ENCODE assay signal across 29 cellular contexts in genomic region chr14:23564876-23565275, GRCh38. TPM values are rescaled to one million over a fixed set of nuclear protein-coding genes. Genes with fewer than 3 reads are reported as not detected.
DNase-seq lines count a peak whose midpoint lies in the region; ATAC-seq and TF ChIP-seq lines count a peak whose summit lies in the region.
"Had no signal": no experiment of that assay in that cellular context is flagged by ENCODE, and none has a peak within 500 bp of the region (broad histone marks: within the 10 kb centered on the region; RNA-seq: fewer than 3 reads in every experiment).

No MANE protein-coding gene starts in this region.

- intact Hi-C loops in natural killer cell (cut with micrococcal nuclease): loop anchor here (5.0 kb wide), 1 partner anchor 238 kb away; no protein-coding TSS in a partner anchor
- intact Hi-C loops in lower lobe of right lung (cut with DNase I): loop anchor here (10.0 kb wide), 1 partner anchor 90 kb away; no protein-coding TSS in a partner anchor
- intact Hi-C loops in OCI-LY7 (cut with micrococcal nuclease; ENCODE audit: unreplicated experiment): loop anchor here (10.0 kb wide), 1 partner anchor 800 kb away; the partner anchor contains the start of gene NFATC4

- H3K27me3 Mint-ChIP-seq in natural killer cell (ENCODE audit: low read depth in 2 of 2): peaks cover 0 to 3% of the 10 kb centered on the region in 2 donors
- H3K27me3 Mint-ChIP-seq in natural killer cell treated with Interleukin-12 subunit alpha and Interleukin-12 subunit beta and Interleukin-15 and Interleukin-18, amount 100 ng/mL, for 72 hours: no peaks in the 10 kb centered on the region
- H3K27me3 Mint-ChIP-seq in activated naive CD8-positive, alpha-beta T cell treated with anti-CD3 and anti-CD28 coated beads for 36 hours: no peaks in the 10 kb centered on the region
- peaks cover 3% of the 10 kb centered on the region for H3K27me3 Mint-ChIP-seq in nephron (ENCODE audit: low read depth)
- H3K27me3 Mint-ChIP-seq: T-cell had no signal

- H3K27ac Mint-ChIP-seq in natural killer cell (peak overlapping the region; percentile 31 to 34), nephron (no peak overlapping the region)
- no peak overlapping the region for H3K27ac Mint-ChIP-seq in natural killer cell treated with Interleukin-12 subunit alpha and Interleukin-12 subunit beta and Interleukin-15 and Interleukin-18, amount 100 ng/mL, for 72 hours
- peak overlapping the region; percentile 49 for H3K27ac Mint-ChIP-seq in activated naive CD8-positive, alpha-beta T cell treated with anti-CD3 and anti-CD28 coated beads for 36 hours

- H3K4me3 Mint-ChIP-seq in natural killer cell: peak overlapping the region; percentile 35
- no peak overlapping the region for H3K4me3 Mint-ChIP-seq in natural killer cell treated with Interleukin-12 subunit alpha and Interleukin-12 subunit beta and Interleukin-15 and Interleukin-18, amount 100 ng/mL, for 72 hours
- no peak overlapping the region for H3K4me3 Mint-ChIP-seq in activated naive CD8-positive, alpha-beta T cell treated with anti-CD3 and anti-CD28 coated beads for 36 hours
- peak overlapping the region; percentile 33 to 63 (median 52) for H3K4me3 Mint-ChIP-seq in nephron

- H2AFZ ChIP-seq in OCI-LY7 (ENCODE audit: low read length): no peak overlapping the region
- H2AFZ ChIP-seq: hepatocyte had no signal

- H3K4me3 ChIP-seq in lower lobe of right lung: no peak overlapping the region
- no peak overlapping the region for H3K4me3 ChIP-seq in OCI-LY7 (ENCODE audit: low read depth, low read length, poor library complexity, severe bottlenecking)
- H3K4me3 ChIP-seq: dorsolateral prefrontal cortex, gastrocnemius medialis, hepatocyte, ovary, right atrium auricular region, thoracic aorta, vagina had no signal

- H3K9me3 Mint-ChIP-seq in natural killer cell: no peaks in the 10 kb centered on the region
- H3K9me3 Mint-ChIP-seq in natural killer cell treated with Interleukin-12 subunit alpha and Interleukin-12 subunit beta and Interleukin-15 and Interleukin-18, amount 100 ng/mL, for 72 hours: no peaks in the 10 kb centered on the region
- no peaks in the 10 kb centered on the region for H3K9me3 Mint-ChIP-seq in activated naive CD8-positive, alpha-beta T cell treated with anti-CD3 and anti-CD28 coated beads for 36 hours
- H3K9me3 Mint-ChIP-seq in nephron: no peaks in the 10 kb centered on the region
- H3K9me3 Mint-ChIP-seq: T-cell had no signal

- DNase-seq in natural killer cell (no peak), ureter (ENCODE audit: low spot score) (peak; percentile 40), lower lobe of right lung (no peak), OCI-LY7 (ENCODE audit: low spot score) (no peak)
- no peak for DNase-seq in natural killer cell treated with Interleukin-12 subunit alpha and Interleukin-12 subunit beta and Interleukin-15 and Interleukin-18, amount 100 ng/mL, for 72 hours (ENCODE audit: low spot score)
- DNase-seq in activated naive CD8-positive, alpha-beta T cell treated with anti-CD3 and anti-CD28 coated beads for 36 hours: no peak
- DNase-seq: activated CD4-positive, alpha-beta T cell treated with anti-CD3 and anti-CD28 coated beads for 1 hour; C1 segment of cervical spinal cord; gastrocnemius medialis; GOT3; Karpas-422; left colon; mesenchymal stem cell; NCI-H1436 treated with DMSO at 0.1 percent for 48 hours; NCI-H774; stimulated activated CD4-positive, alpha-beta T cell treated with anti-CD3 and anti-CD28 coated beads, Interleukin-12 subunit alpha, Interleukin-12 subunit beta, amount 100 ng/mL, for 4 hours; stimulated activated CD4-positive, alpha-beta T cell treated with anti-CD3 and anti-CD28 coated beads, Interleukin-4, amount 100 ng/mL, for 24 hours; stimulated activated naive CD4-positive, alpha-beta T cell; T-cell had no signal

- CTCF ChIA-PET in OCI-LY7 (lab: Charles Lee; ENCODE audit: unreplicated experiment): no interaction called here

- no peaks in the 10 kb centered on the region; the same call in 1 of the 2 replicates for H4K20me1 ChIP-seq in OCI-LY7 (ENCODE audit: insufficient read depth, low read length)

- peaks cover 24 to 38% of the 10 kb centered on the region in 2 donors for H3K4me1 Mint-ChIP-seq in natural killer cell
- H3K4me1 Mint-ChIP-seq in natural killer cell treated with Interleukin-12 subunit alpha and Interleukin-12 subunit beta and Interleukin-15 and Interleukin-18, amount 100 ng/mL, for 72 hours (ENCODE audit: low read depth in 2 of 2): peaks cover 22 to 38% of the 10 kb centered on the region in 2 donors
- H3K4me1 Mint-ChIP-seq in activated naive CD8-positive, alpha-beta T cell treated with anti-CD3 and anti-CD28 coated beads for 36 hours: peaks cover 36% of the 10 kb centered on the region
- peaks cover 29% of the 10 kb centered on the region for H3K4me1 Mint-ChIP-seq in nephron

- ATAC-seq in natural killer cell: no peak
- no peak for ATAC-seq in natural killer cell treated with Interleukin-12 subunit alpha and Interleukin-12 subunit beta and Interleukin-15 and Interleukin-18, amount 100 ng/mL, for 72 hours
- no peak for ATAC-seq in lower lobe of right lung
- ATAC-seq in GM19397 (IDR thresholded peaks at IDR 0.05; ENCODE audit: unreplicated experiment): no peak
- ATAC-seq: gastrocnemius medialis, left colon, T-cell had no signal

- H3K9me3 ChIP-seq in lower lobe of right lung (no peaks in the 10 kb centered on the region), OCI-LY7 (ENCODE audit: low read length) (no peaks in the 10 kb centered on the region)
- H3K9me3 ChIP-seq: gastrocnemius medialis, ovary, right atrium auricular region, thoracic aorta, vagina had no signal

- H3K27me3 ChIP-seq in lower lobe of right lung (ENCODE audit: low read depth): no peaks in the 10 kb centered on the region
- H3K27me3 ChIP-seq: dorsolateral prefrontal cortex, gastrocnemius medialis, hepatocyte, ovary, right atrium auricular region, vagina had no signal

- H3K36me3 Mint-ChIP-seq in natural killer cell (no peaks in the 10 kb centered on the region), nephron (ENCODE audit: low read depth) (peaks cover 21% of the 10 kb centered on the region)
- H3K36me3 Mint-ChIP-seq in natural killer cell treated with Interleukin-12 subunit alpha and Interleukin-12 subunit beta and Interleukin-15 and Interleukin-18, amount 100 ng/mL, for 72 hours: peaks cover 12% of the 10 kb centered on the region
- peaks cover 10% of the 10 kb centered on the region for H3K36me3 Mint-ChIP-seq in activated naive CD8-positive, alpha-beta T cell treated with anti-CD3 and anti-CD28 coated beads for 36 hours

- POLR2A ChIA-PET in OCI-LY7 (lab: Charles Lee): no interaction called here

- no peaks in the 10 kb centered on the region for H3K9me2 ChIP-seq in OCI-LY7 (ENCODE audit: insufficient read depth, low read length)

- H3K36me3 ChIP-seq in lower lobe of right lung: peaks cover 57% of the 10 kb centered on the region
- peaks cover 63% of the 10 kb centered on the region for H3K36me3 ChIP-seq in OCI-LY7 (ENCODE audit: insufficient read depth, low read length)
- H3K36me3 ChIP-seq: gastrocnemius medialis, ovary, right atrium auricular region, thoracic aorta had no signal

- H3K4me1 ChIP-seq in lower lobe of right lung (peaks cover 28% of the 10 kb centered on the region), OCI-LY7 (ENCODE audit: insufficient read depth, low read length, poor library complexity, severe bottlenecking) (peaks cover 28% of the 10 kb centered on the region)

- no peak for TF ChIP-seq CTCF in natural killer cell (IDR thresholded peaks at IDR 0.05)
- TF ChIP-seq CTCF in nephron (IDR thresholded peaks at IDR 0.05; ENCODE audit: unreplicated experiment in 3 of 3): no peak
- no peak for TF ChIP-seq CTCF in lower lobe of right lung (IDR thresholded peaks at IDR 0.05)
- no peak for TF ChIP-seq CTCF in OCI-LY7 (conservative IDR thresholded peaks at IDR 0.05; ENCODE audit: low read length)

- H3K4me2 ChIP-seq in OCI-LY7 (ENCODE audit: low read length): no peak overlapping the region
- H3K4me2 ChIP-seq: hepatocyte had no signal

- H3K79me2 ChIP-seq in OCI-LY7 (ENCODE audit: insufficient read depth, low read depth, low read length): peaks cover 9% of the 10 kb centered on the region; the same call in 1 of the 2 replicates

- H3K27ac ChIP-seq in lower lobe of right lung (no peak overlapping the region), OCI-LY7 (ENCODE audit: low read depth, low read length, poor library complexity, severe bottlenecking) (no peak overlapping the region)
- H3K27ac ChIP-seq: gastrocnemius medialis, hepatocyte, HL-60, ovary, right atrium auricular region, thoracic aorta, vagina had no signal

- BruUV-seq in OCI-LY7 (replicated peaks; lab: Mats Ljungman, UMichigan): no TSS peak

RNA-seq across cellular contexts. Expression of gene AP1G2, which starts 2.7 kb away (rescaled TPM):
- total RNA-seq in natural killer cell (100 to 1,000 TPM; 219 to 296 (median 259) TPM), ureter (248 TPM), lower lobe of right lung (146 TPM), OCI-LY7 (2022) (209 and 235 TPM in 2 replicates)
- total RNA-seq in natural killer cell treated with Interleukin-12 subunit alpha and Interleukin-12 subunit beta and Interleukin-15 and Interleukin-18, amount 100 ng/mL, for 72 hours: 100 to 1,000 TPM; 151 to 229 TPM
- total RNA-seq in activated naive CD8-positive, alpha-beta T cell treated with anti-CD3 and anti-CD28 coated beads for 36 hours: 100 to 1,000 TPM; 118 to 124 TPM
- 110 and 129 TPM in 2 replicates for total RNA-seq in OCI-LY7 (2014; rRNA removed; shearing (Covaris generic))

RNA-seq across cellular contexts. Expression of gene THTPA, which starts 8.8 kb away (rescaled TPM):
- total RNA-seq in natural killer cell (10 to 100 TPM; 16.5 to 19.3 (median 19.1) TPM), ureter (20.2 TPM), lower lobe of right lung (19.1 TPM), OCI-LY7 (2022) (15.4 and 16.9 TPM in 2 replicates)
- 10 to 100 TPM; 10.6 to 11.7 TPM for total RNA-seq in natural killer cell treated with Interleukin-12 subunit alpha and Interleukin-12 subunit beta and Interleukin-15 and Interleukin-18, amount 100 ng/mL, for 72 hours
- 1 to 10 TPM; 7.6 to 9.4 TPM for total RNA-seq in activated naive CD8-positive, alpha-beta T cell treated with anti-CD3 and anti-CD28 coated beads for 36 hours
- 20.9 and 28.6 TPM in 2 replicates for total RNA-seq in OCI-LY7 (2014; rRNA removed; shearing (Covaris generic))

RNA-seq across cellular contexts. Expression of gene ZFHX2, which starts 13.3 kb away (rescaled TPM):
- under 1 TPM; 0.07 to 0.72 (median 0.45) TPM for total RNA-seq in natural killer cell
- total RNA-seq in natural killer cell treated with Interleukin-12 subunit alpha and Interleukin-12 subunit beta and Interleukin-15 and Interleukin-18, amount 100 ng/mL, for 72 hours: 1 to 10 TPM; 2.8 to 4.9 TPM
- 1 to 10 TPM in 1 of 2 experiments, under 1 TPM in 1; 0.85 to 1.1 TPM for total RNA-seq in activated naive CD8-positive, alpha-beta T cell treated with anti-CD3 and anti-CD28 coated beads for 36 hours
- 2.8 TPM for total RNA-seq in ureter
- 5.1 TPM for total RNA-seq in lower lobe of right lung
- total RNA-seq in OCI-LY7 (2014; rRNA removed; shearing (Covaris generic)): 0.60 and 0.62 TPM in 2 replicates
- 1.2 and 1.8 TPM in 2 replicates for total RNA-seq in OCI-LY7 (2022)
- total RNA-seq: SK-MEL-5 had no signal

RNA-seq across cellular contexts. Expression of gene JPH4, which starts 13.7 kb away (rescaled TPM):
- under 1 TPM in 1 of 3 donors, not detected in 2; 0.25 TPM for total RNA-seq in natural killer cell
- under 1 TPM in 1 of 2 donors, not detected in 1; 0.07 TPM for total RNA-seq in natural killer cell treated with Interleukin-12 subunit alpha and Interleukin-12 subunit beta and Interleukin-15 and Interleukin-18, amount 100 ng/mL, for 72 hours
- under 1 TPM; 0.72 to 0.74 TPM for total RNA-seq in activated naive CD8-positive, alpha-beta T cell treated with anti-CD3 and anti-CD28 coated beads for 36 hours
- total RNA-seq in ureter: 5.3 TPM
- 5.1 TPM for total RNA-seq in lower lobe of right lung
- total RNA-seq in OCI-LY7 (2014; rRNA removed; shearing (Covaris generic)): not detected in 2 replicates
- total RNA-seq in OCI-LY7 (2022): not detected in 2 replicates
- total RNA-seq: SK-MEL-5 had no signal

Comparison
In these comparisons a context has a peak if more than half of its experiments do, and no peak if none do; other contexts are left out.
1. H3K27ac Mint-ChIP-seq: peak in natural killer cell (2 of 2) and activated naive CD8-positive, alpha-beta T cell treated with anti-CD3 and anti-CD28 coated beads for 36 hours (single experiment); none in natural killer cell treated with Interleukin-12 subunit alpha and Interleukin-12 subunit beta and Interleukin-15 and Interleukin-18, amount 100 ng/mL, for 72 hours (0 of 2) and nephron (0 of 3).
2. H3K4me3 Mint-ChIP-seq: peak in natural killer cell (single experiment) and nephron (3 of 3); none in natural killer cell treated with Interleukin-12 subunit alpha and Interleukin-12 subunit beta and Interleukin-15 and Interleukin-18, amount 100 ng/mL, for 72 hours (single experiment) and activated naive CD8-positive, alpha-beta T cell treated with anti-CD3 and anti-CD28 coated beads for 36 hours (single experiment).